Comparison of ENCODE assay signal across 21 cellular contexts in genomic region chr12:96134200-96134599, GRCh38. TPM values are rescaled to one million over a fixed set of nuclear protein-coding genes. Genes with fewer than 3 reads are reported as not detected.
A peak's percentile ranks its signal among the peaks of the same experiment; 100 is the strongest.
DNase-seq lines count a peak whose midpoint lies in the region; ATAC-seq lines count a peak whose summit lies in the region.
"Had no signal": no experiment of that assay in that cellular context is flagged by ENCODE, and none has a peak within 500 bp of the region (broad histone marks: within the 10 kb centered on the region; RNA-seq: fewer than 3 reads in every experiment).

No MANE protein-coding gene starts in this region.

- CTCF ChIA-PET in activated CD4-positive, alpha-beta T cell treated with anti-CD3 and anti-CD28 coated beads for 36 hours (lab: Charles Lee), result no interaction called here
- CTCF ChIA-PET in T-cell (lab: Charles Lee), result no interaction called here

- no peaks in the 10 kb centered on the region for H3K9me3 Mint-ChIP-seq in activated CD4-positive, alpha-beta T cell treated with anti-CD3 and anti-CD28 coated beads for 36 hours (ENCODE audit: low read depth)
- no peaks in the 10 kb centered on the region for H3K9me3 Mint-ChIP-seq in T-cell
- no peaks in the 10 kb centered on the region for H3K9me3 Mint-ChIP-seq in immature natural killer cell

- H3K4me1 Mint-ChIP-seq in activated CD4-positive, alpha-beta T cell treated with anti-CD3 and anti-CD28 coated beads for 36 hours, result peaks cover 23% of the 10 kb centered on the region
- H3K4me1 Mint-ChIP-seq in T-cell (peaks cover 7 to 15% (median 14%) of the 10 kb centered on the region in 3 donors), immature natural killer cell (peaks cover 2 to 7% of the 10 kb centered on the region in 2 donors)

- peak overlapping the region in 9 of 11 experiments; percentile 38 to 86 (median 66); a peak in 18 of 22 replicates for H3K4me2 ChIP-seq in BLaER1 treated with 17β-estradiol and CSF1 and Interleukin-3, amounts not matched to agents 10 nM and 100 nM

- DNase-seq in activated CD4-positive, alpha-beta T cell treated with anti-CD3 and anti-CD28 coated beads for 36 hours, result peak; percentile 17
- DNase-seq in activated CD4-positive, alpha-beta T cell treated with anti-CD3 and anti-CD28 coated beads, Interleukin-2, amount 50 U/mL, for 48 hours, result no peak
- DNase-seq in T-cell (no peak), immature natural killer cell (peak in 2 of 3 donors; percentile 6), NCI-H2196 treated with DMSO at 0.1 percent for 48 hours (lab: John Stamatoyannopoulos, UW; ENCODE audit: unreplicated experiment) (no peak), anterior cingulate cortex (lab: John Stamatoyannopoulos, UW) (no peak)
- DNase-seq: 8988T, Calu3, Karpas-422, MM.1S, NCI-H1105, NCI-H187 treated with DMSO at 0.1 percent for 48 hours, NCI-H446 treated with DMSO at 0.1 percent for 48 hours, NCI-H774 had no signal

- no peaks in the 10 kb centered on the region for H3K36me3 ChIP-seq in BLaER1 treated with 17β-estradiol and CSF1 and Interleukin-3, amounts not matched to agents 10 nM and 100 nM
- H3K36me3 ChIP-seq: HAP-1 had no signal

- H4K20me1 ChIP-seq in BLaER1 treated with 17β-estradiol and CSF1 and Interleukin-3, amounts not matched to agents 10 nM and 100 nM, result no peaks in the 10 kb centered on the region

- no peak overlapping the region for H3K27ac Mint-ChIP-seq in activated CD4-positive, alpha-beta T cell treated with anti-CD3 and anti-CD28 coated beads for 36 hours
- H3K27ac Mint-ChIP-seq in T-cell (no peak overlapping the region), immature natural killer cell (peak overlapping the region in 1 of 6 donors; percentile 74)

- peaks cover 28 to 66% (median 57%) of the 10 kb centered on the region in 10 experiments for H3K4me1 ChIP-seq in BLaER1 treated with 17β-estradiol and CSF1 and Interleukin-3, amounts not matched to agents 10 nM and 100 nM
- H3K4me1 ChIP-seq: HAP-1 had no signal

- peaks cover 0 to 23% (median 0%) of the 10 kb centered on the region in 11 experiments; a peak in 2 of 22 replicates for H3K27me3 ChIP-seq in BLaER1 treated with 17β-estradiol and CSF1 and Interleukin-3, amounts not matched to agents 10 nM and 100 nM

- H3K9ac ChIP-seq in BLaER1 treated with 17β-estradiol and CSF1 and Interleukin-3, amounts not matched to agents 10 nM and 100 nM, result peak overlapping the region in 3 of 11 experiments; percentile 4 to 25 (median 20); a peak in 3 of 22 replicates

- no peak overlapping the region for H3K4me3 ChIP-seq in BLaER1 treated with 17β-estradiol and CSF1 and Interleukin-3, amounts not matched to agents 10 nM and 100 nM
- H3K4me3 ChIP-seq: GM12878, HAP-1 had no signal

- intact Hi-C loops in activated CD4-positive, alpha-beta T cell treated with anti-CD3 and anti-CD28 coated beads for 36 hours (cut with DNase I, micrococcal nuclease), result loop anchor here in 1 of 2 experiments (10.0 kb wide), 1 partner anchor 61 kb away; the partner anchor contains the start of gene ELK3

- H3K4me3 Mint-ChIP-seq in activated CD4-positive, alpha-beta T cell treated with anti-CD3 and anti-CD28 coated beads for 36 hours, result no peak overlapping the region
- H3K4me3 Mint-ChIP-seq in T-cell (no peak overlapping the region), immature natural killer cell (no peak overlapping the region)

- ATAC-seq in activated CD4-positive, alpha-beta T cell treated with anti-CD3 and anti-CD28 coated beads for 36 hours, result no peak
- ATAC-seq in T-cell (replicated peaks in 1 of 4), result peak in 3 of 4 experiments; percentile 27 to 52 (median 35)
- ATAC-seq in GM18907 (IDR thresholded peaks at IDR 0.05; ENCODE audit: unreplicated experiment), result no peak
- ATAC-seq: GM12878, Panc1, Right ventricle myocardium inferior had no signal

- peaks cover 0 to 18% (median 0%) of the 10 kb centered on the region in 11 experiments; a peak in 3 of 22 replicates for H3K9me3 ChIP-seq in BLaER1 treated with 17β-estradiol and CSF1 and Interleukin-3, amounts not matched to agents 10 nM and 100 nM (replicated peaks in 1 of 11)
- H3K9me3 ChIP-seq: HAP-1 had no signal

- peaks cover 6% of the 10 kb centered on the region for H3K27me3 Mint-ChIP-seq in activated CD4-positive, alpha-beta T cell treated with anti-CD3 and anti-CD28 coated beads for 36 hours
- H3K27me3 Mint-ChIP-seq in T-cell, result peaks cover 7% of the 10 kb centered on the region in 2 donors
- peaks cover 6 to 10% (median 8%) of the 10 kb centered on the region in 3 donors for H3K27me3 Mint-ChIP-seq in immature natural killer cell (ENCODE audit: low read depth in 3 of 3)

- H3K36me3 Mint-ChIP-seq in activated CD4-positive, alpha-beta T cell treated with anti-CD3 and anti-CD28 coated beads for 36 hours (ENCODE audit: low read depth), result no peaks in the 10 kb centered on the region
- H3K36me3 Mint-ChIP-seq in T-cell, result no peaks in the 10 kb centered on the region
- no peaks in the 10 kb centered on the region for H3K36me3 Mint-ChIP-seq in immature natural killer cell

- POLR2A ChIA-PET in activated CD4-positive, alpha-beta T cell treated with anti-CD3 and anti-CD28 coated beads for 36 hours (lab: Charles Lee), result no interaction called here
- POLR2A ChIA-PET in T-cell (lab: Charles Lee), result no interaction called here

- peak overlapping the region in 3 of 11 experiments; percentile 1 to 12 (median 2); a peak in 4 of 22 replicates for H3K27ac ChIP-seq in BLaER1 treated with 17β-estradiol and CSF1 and Interleukin-3, amounts not matched to agents 10 nM and 100 nM
- H3K27ac ChIP-seq: C4-2B had no signal

RNA-seq across cellular contexts. Expression of gene ELK3, which starts 60.0 kb away (rescaled TPM):
- 10 to 100 TPM; 17.0 to 17.4 TPM for total RNA-seq in activated CD4-positive, alpha-beta T cell treated with anti-CD3 and anti-CD28 coated beads for 36 hours
- 10 to 100 TPM; 33.8 to 62.7 (median 55.5) TPM for total RNA-seq in T-cell
- polyA plus RNA-seq in immature natural killer cell, result 10 to 100 TPM in 1 of 3 donors, 1 to 10 TPM in 2; 4.7 to 21.7 (median 6.9) TPM

Comparison
In these comparisons a context has a peak if more than half of its experiments do, and no peak if none do; other contexts are left out.
1. DNase-seq: peak in activated CD4-positive, alpha-beta T cell treated with anti-CD3 and anti-CD28 coated beads for 36 hours (single experiment) and immature natural killer cell (2 of 3); none in activated CD4-positive, alpha-beta T cell treated with anti-CD3 and anti-CD28 coated beads, Interleukin-2, amount 50 U/mL, for 48 hours (0 of 2), T-cell (0 of 34), NCI-H2196 treated with DMSO at 0.1 percent for 48 hours (single experiment) and anterior cingulate cortex (0 of 58).
2. ATAC-seq: peak in T-cell (3 of 4); none in activated CD4-positive, alpha-beta T cell treated with anti-CD3 and anti-CD28 coated beads for 36 hours (single experiment) and GM18907 (single experiment).